8 cellular contexts compared by ENCODE assay signal in the genomic region with DNA sequence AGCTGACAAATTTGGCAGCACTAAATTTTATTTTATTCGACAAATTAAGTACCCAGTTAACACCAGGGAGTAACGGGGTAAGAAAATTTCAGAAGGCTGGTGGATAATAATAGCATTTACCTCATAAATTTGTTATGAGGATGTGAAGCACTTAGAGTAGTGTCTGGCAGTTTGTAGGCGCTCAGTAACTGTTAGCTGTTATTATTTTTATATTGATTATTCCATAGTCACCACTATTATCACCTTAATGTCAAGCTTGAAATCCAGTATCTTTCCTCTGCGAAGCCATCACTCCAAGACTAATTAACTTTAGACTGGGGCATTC. TPM values are rescaled to one million over a fixed set of nuclear protein-coding genes. Genes with fewer than 3 reads are reported as not detected.
A peak's percentile ranks its signal among the peaks of the same experiment; 100 is the strongest.
DNase-seq lines count a peak whose midpoint lies in the region; ATAC-seq and TF ChIP-seq lines count a peak whose summit lies in the region.

No MANE protein-coding gene starts in this region.

- no peak for DNase-seq in HCT116 (ENCODE audit: low read depth, low spot score)
- no peak for DNase-seq in activated CD4-positive, alpha-beta memory T cell treated with anti-CD3 and anti-CD28 coated beads, Interleukin-2, amount 10 ng/mL, durations not matched to agents 7 days and 5 days
- no peak for DNase-seq in substantia nigra (lab: John Stamatoyannopoulos, UW)
- DNase-seq in 8988T, result no peak
- DNase-seq in cortex of kidney (lab: John Stamatoyannopoulos, UW), result no peak
- no peak for DNase-seq in midbrain (lab: John Stamatoyannopoulos, UW)

- BruUV-seq in HCT116 (replicated peaks; lab: Mats Ljungman, UMichigan), result TSS peak; percentile 96

- no peaks in the 10 kb centered on the region for H3K27me3 Mint-ChIP-seq in activated CD4-positive, alpha-beta memory T cell treated with anti-CD3 and anti-CD28 coated beads, Interleukin-2, amount 10 ng/mL, durations not matched to agents 7 days and 5 days

- no peaks in the 10 kb centered on the region for H3K27me3 ChIP-seq in BLaER1 treated with 17β-estradiol and CSF1 and Interleukin-3, amounts not matched to agents 10 nM and 100 nM
- H3K27me3 ChIP-seq in HCT116 (ENCODE audit: insufficient read depth, low read length), result no peaks in the 10 kb centered on the region

- intact Hi-C loops in HCT116 (cut with micrococcal nuclease), result loop anchor here (1.0 to 10.0 kb wide), 3 partner anchors 80 to 795 kb away; a partner anchor contains a TSS

- no peak for TF ChIP-seq RAD21 in HCT116 (IDR thresholded peaks at IDR 0.05; ENCODE audit: low read depth)

- CTCF ChIA-PET in HCT116 (lab: Charles Lee), result interaction anchor here (1.8 kb wide), 1 partner anchor 147 kb away, joined by 9 read pairs; a partner anchor contains a TSS
- CTCF ChIA-PET in activated CD4-positive, alpha-beta memory T cell treated with anti-CD3 and anti-CD28 coated beads, Interleukin-2, amount 10 ng/mL, durations not matched to agents 7 days and 5 days (lab: Charles Lee), result interaction anchor here (0.9 to 2.6 kb wide), 9 partner anchors 9 to 147 kb away, joined by 3 to 35 read pairs (median 10); a partner anchor contains a TSS

- peaks cover 50% of the 10 kb centered on the region for H3K79me2 ChIP-seq in HCT116 (ENCODE audit: insufficient read depth, low read length)

- no peak for TF ChIP-seq CTCF in HCT116 (IDR thresholded peaks at IDR 0.05 in 2 of 3, conservative IDR thresholded peaks at IDR 0.05 in 1 of 3; ENCODE audit: borderline replicate concordance in 1 of 3, insufficient read depth in 1 of 3, low read depth in 2 of 3, low read length in 2 of 3)

- H3K4me2 ChIP-seq in BLaER1 treated with 17β-estradiol and CSF1 and Interleukin-3, amounts not matched to agents 10 nM and 100 nM, result peak overlapping the region; percentile 74 to 96 (median 83)
- peak overlapping the region; percentile 90 for H3K4me2 ChIP-seq in HCT116 (ENCODE audit: low read length)

- H3K9ac ChIP-seq in BLaER1 treated with 17β-estradiol and CSF1 and Interleukin-3, amounts not matched to agents 10 nM and 100 nM, result peak overlapping the region; percentile 79 to 90 (median 82)
- H3K9ac ChIP-seq in HCT116 (ENCODE audit: low read length), result peak overlapping the region; percentile 94

- peaks cover 0 to 20% (median under 1%) of the 10 kb centered on the region in 11 experiments; a peak in 8 of 22 replicates for H4K20me1 ChIP-seq in BLaER1 treated with 17β-estradiol and CSF1 and Interleukin-3, amounts not matched to agents 10 nM and 100 nM
- H4K20me1 ChIP-seq in HCT116 (ENCODE audit: insufficient read depth), result peaks cover 10% of the 10 kb centered on the region; the same call in 1 of the 2 replicates

- H3K36me3 ChIP-seq in BLaER1 treated with 17β-estradiol and CSF1 and Interleukin-3, amounts not matched to agents 10 nM and 100 nM, result 0 out of 22 replicates have a peak, but pooled peaks cover 0 to 2% (median 0%) of the 10 kb centered on the region in 11 experiments
- H3K36me3 ChIP-seq in HCT116 (ENCODE audit: control insufficient read depth in 1 of 2, insufficient read depth in 2 of 2, low read length in 2 of 2), result no peaks in the 10 kb centered on the region

- ATAC-seq in HCT116, result 0 out of 2 replicates have a peak, but pooled peaks have one; percentile 1

- H2AFZ ChIP-seq in HCT116 (ENCODE audit: low read depth, low read length, poor library complexity, severe bottlenecking), result peak overlapping the region; percentile 78

- peak overlapping the region; percentile 31 to 82 (median 73); a peak in 21 of 22 replicates for H3K27ac ChIP-seq in BLaER1 treated with 17β-estradiol and CSF1 and Interleukin-3, amounts not matched to agents 10 nM and 100 nM
- peak overlapping the region; percentile 67 for H3K27ac ChIP-seq in HCT116 (ENCODE audit: low read depth, low read length)
- peak overlapping the region; percentile 56 for H3K27ac ChIP-seq in substantia nigra (ENCODE audit: low read depth, low read length, poor library complexity, severe bottlenecking)

- peaks cover 45% of the 10 kb centered on the region for H3K4me1 Mint-ChIP-seq in activated CD4-positive, alpha-beta memory T cell treated with anti-CD3 and anti-CD28 coated beads, Interleukin-2, amount 10 ng/mL, durations not matched to agents 7 days and 5 days

- H3K36me3 Mint-ChIP-seq in activated CD4-positive, alpha-beta memory T cell treated with anti-CD3 and anti-CD28 coated beads, Interleukin-2, amount 10 ng/mL, durations not matched to agents 7 days and 5 days (ENCODE audit: low read depth), result peaks cover 8% of the 10 kb centered on the region

- TF ChIP-seq POLR2A in HCT116 (IDR thresholded peaks at IDR 0.05; ENCODE audit: borderline replicate concordance, extremely low read depth, insufficient read depth, insufficient read length), result no peak

- peaks cover 18 to 33% (median 24%) of the 10 kb centered on the region in 10 experiments for H3K4me1 ChIP-seq in BLaER1 treated with 17β-estradiol and CSF1 and Interleukin-3, amounts not matched to agents 10 nM and 100 nM
- H3K4me1 ChIP-seq in HCT116 (ENCODE audit: control insufficient read depth in 1 of 2, insufficient read depth in 2 of 2, low read length in 2 of 2), result peaks cover 5 to 11% of the 10 kb centered on the region in 2 experiments; a peak in 3 of 4 replicates

- H3K4me3 ChIP-seq in BLaER1 treated with 17β-estradiol and CSF1 and Interleukin-3, amounts not matched to agents 10 nM and 100 nM, result peak overlapping the region; percentile 72 to 91 (median 82)
- H3K4me3 ChIP-seq in HCT116 (replicated peaks in 1 of 2; ENCODE audit: low read depth in 1 of 2, low read length in 2 of 2), result peak overlapping the region; percentile 81 to 97
- H3K4me3 ChIP-seq in iPS-11a (ENCODE audit: low read depth, low read length), result peak overlapping the region; percentile 66

- H3K9me3 ChIP-seq in BLaER1 treated with 17β-estradiol and CSF1 and Interleukin-3, amounts not matched to agents 10 nM and 100 nM (replicated peaks in 1 of 11), result no peaks in the 10 kb centered on the region
- H3K9me3 ChIP-seq in HCT116 (ENCODE audit: control insufficient read depth in 1 of 2, insufficient read depth in 1 of 2, low read depth in 1 of 2, low read length in 2 of 2), result no peaks in the 10 kb centered on the region

- POLR2A ChIA-PET in HCT116 (lab: Charles Lee), result interaction anchor here (1.0 to 2.1 kb wide), 2 partner anchors 36 to 147 kb away, joined by 4 to 11 read pairs; a partner anchor contains a TSS
- POLR2A ChIA-PET in activated CD4-positive, alpha-beta memory T cell treated with anti-CD3 and anti-CD28 coated beads, Interleukin-2, amount 10 ng/mL, durations not matched to agents 7 days and 5 days (lab: Charles Lee), result interaction anchor here (0.9 to 3.5 kb wide), 13 partner anchors 11 to 798 kb away, joined by 3 to 32 read pairs (median 4); a partner anchor contains a TSS

- H3K9me2 ChIP-seq in HCT116 (ENCODE audit: insufficient read depth), result no peaks in the 10 kb centered on the region

- H3K4me3 Mint-ChIP-seq in activated CD4-positive, alpha-beta memory T cell treated with anti-CD3 and anti-CD28 coated beads, Interleukin-2, amount 10 ng/mL, durations not matched to agents 7 days and 5 days, result peak overlapping the region; percentile 91

- no peaks in the 10 kb centered on the region for H3K9me3 Mint-ChIP-seq in activated CD4-positive, alpha-beta memory T cell treated with anti-CD3 and anti-CD28 coated beads, Interleukin-2, amount 10 ng/mL, durations not matched to agents 7 days and 5 days

- peak overlapping the region; percentile 73 for H3K27ac Mint-ChIP-seq in activated CD4-positive, alpha-beta memory T cell treated with anti-CD3 and anti-CD28 coated beads, Interleukin-2, amount 10 ng/mL, durations not matched to agents 7 days and 5 days

- RAD21 ChIA-PET in HCT116 (lab: Charles Lee; ENCODE audit: low non-redundant PET in 1 of 2, low total read pairs in 2 of 2, uncharacterized antibody in 2 of 2, unreplicated experiment in 2 of 2), result interaction anchor here in 1 of 2 experiments (1.0 kb wide), 1 partner anchor 147 kb away, joined by 5 read pairs; no protein-coding TSS in a partner anchor

TF ChIP-seq in HCT116, 20 proteins besides CTCF, POLR2A, EP300 and RAD21:
- TF ChIP-seq, protein P1, sequence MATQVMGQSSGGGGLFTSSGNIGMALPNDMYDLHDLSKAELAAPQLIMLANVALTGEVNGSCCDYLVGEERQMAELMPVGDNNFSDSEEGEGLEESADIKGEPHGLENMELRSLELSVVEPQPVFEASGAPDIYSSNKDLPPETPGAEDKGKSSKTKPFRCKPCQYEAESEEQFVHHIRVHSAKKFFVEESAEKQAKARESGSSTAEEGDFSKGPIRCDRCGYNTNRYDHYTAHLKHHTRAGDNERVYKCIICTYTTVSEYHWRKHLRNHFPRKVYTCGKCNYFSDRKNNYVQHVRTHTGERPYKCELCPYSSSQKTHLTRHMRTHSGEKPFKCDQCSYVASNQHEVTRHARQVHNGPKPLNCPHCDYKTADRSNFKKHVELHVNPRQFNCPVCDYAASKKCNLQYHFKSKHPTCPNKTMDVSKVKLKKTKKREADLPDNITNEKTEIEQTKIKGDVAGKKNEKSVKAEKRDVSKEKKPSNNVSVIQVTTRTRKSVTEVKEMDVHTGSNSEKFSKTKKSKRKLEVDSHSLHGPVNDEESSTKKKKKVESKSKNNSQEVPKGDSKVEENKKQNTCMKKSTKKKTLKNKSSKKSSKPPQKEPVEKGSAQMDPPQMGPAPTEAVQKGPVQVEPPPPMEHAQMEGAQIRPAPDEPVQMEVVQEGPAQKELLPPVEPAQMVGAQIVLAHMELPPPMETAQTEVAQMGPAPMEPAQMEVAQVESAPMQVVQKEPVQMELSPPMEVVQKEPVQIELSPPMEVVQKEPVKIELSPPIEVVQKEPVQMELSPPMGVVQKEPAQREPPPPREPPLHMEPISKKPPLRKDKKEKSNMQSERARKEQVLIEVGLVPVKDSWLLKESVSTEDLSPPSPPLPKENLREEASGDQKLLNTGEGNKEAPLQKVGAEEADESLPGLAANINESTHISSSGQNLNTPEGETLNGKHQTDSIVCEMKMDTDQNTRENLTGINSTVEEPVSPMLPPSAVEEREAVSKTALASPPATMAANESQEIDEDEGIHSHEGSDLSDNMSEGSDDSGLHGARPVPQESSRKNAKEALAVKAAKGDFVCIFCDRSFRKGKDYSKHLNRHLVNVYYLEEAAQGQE (IDR thresholded peaks at IDR 0.05; ENCODE audit: low read depth), result no peak
- TF ChIP-seq SIN3A (IDR thresholded peaks at IDR 0.05; ENCODE audit: low read depth) (no peak), EZH2phosphoT487 (IDR thresholded peaks at IDR 0.05; ENCODE audit: borderline replicate concordance) (no peak), FOSL1 (IDR thresholded peaks at IDR 0.05; ENCODE audit: low read depth) (no peak)

RNA-seq across cellular contexts. Expression of a gene that starts 0.6 kb away (rescaled TPM):
- 78.5 TPM for total RNA-seq in HCT116 (2021; ENCODE audit: unreplicated experiment)
- 39.5 and 52.2 TPM in 2 replicates for polyA plus RNA-seq in HCT116 (2012)
- total RNA-seq in activated CD4-positive, alpha-beta memory T cell treated with anti-CD3 and anti-CD28 coated beads, Interleukin-2, amount 10 ng/mL, durations not matched to agents 7 days and 5 days, result 10 to 100 TPM; 56.0 to 57.3 TPM

RNA-seq across cellular contexts. Expression of a gene that starts 28.6 kb away (rescaled TPM):
- 29.7 TPM for total RNA-seq in HCT116 (2021; ENCODE audit: unreplicated experiment)
- 16.8 and 22.1 TPM in 2 replicates for polyA plus RNA-seq in HCT116 (2012)
- total RNA-seq in activated CD4-positive, alpha-beta memory T cell treated with anti-CD3 and anti-CD28 coated beads, Interleukin-2, amount 10 ng/mL, durations not matched to agents 7 days and 5 days, result 10 to 100 TPM; 38.1 to 42.4 TPM
